ENCODE assay signal across 10 cellular contexts in the genomic region with DNA sequence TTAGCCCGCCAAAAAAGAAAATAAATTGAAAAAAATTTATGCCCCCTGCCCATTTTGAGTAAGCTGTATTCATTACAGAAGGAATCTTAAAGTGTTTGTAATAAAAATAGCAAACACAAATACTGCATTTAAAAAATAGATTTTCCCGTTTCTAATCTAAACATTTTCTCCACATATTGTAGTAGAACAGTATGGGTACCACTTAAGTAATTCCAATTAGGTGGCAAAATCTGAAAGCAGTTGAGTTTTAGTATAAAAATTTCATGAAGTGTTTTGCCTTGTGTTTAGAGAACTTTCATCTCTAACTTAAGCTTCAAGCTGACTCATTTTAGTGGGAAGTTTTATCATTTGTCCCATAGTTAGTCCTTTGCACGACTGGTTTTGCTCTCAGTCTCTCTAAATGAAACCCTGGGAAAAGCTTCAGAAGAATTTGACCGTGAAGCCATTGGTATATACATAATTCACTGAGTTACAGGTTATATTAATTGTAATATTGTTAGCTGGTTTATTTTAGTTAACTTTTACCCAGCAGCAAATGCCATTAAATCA.
DNase-seq lines count a peak whose midpoint lies in the region; ATAC-seq and TF ChIP-seq lines count a peak whose summit lies in the region.
"Had no signal": no experiment of that assay in that cellular context is flagged by ENCODE, and none has a peak within 500 bp of the region (broad histone marks: within the 10 kb centered on the region; RNA-seq: fewer than 3 reads in every experiment).

No MANE protein-coding gene starts in this region.

- DNase-seq in ELR (ENCODE audit: low read depth) = peak; percentile 52
- peak; percentile 43 for DNase-seq in NAMALWA (ENCODE audit: low spot score)
- no peak for DNase-seq in esophagus squamous epithelium (lab: John Stamatoyannopoulos, UW)
- DNase-seq in NOMO-1 treated with DMSO at 0.1 percent for 48 hours (lab: John Stamatoyannopoulos, UW; ENCODE audit: unreplicated experiment) = no peak
- DNase-seq: effector memory CD4-positive, alpha-beta T cell; NCI-H1694 treated with DMSO at 0.1 percent for 48 hours had no signal

- H3K4me1 ChIP-seq in esophagus squamous epithelium = peaks cover 4 to 42% (median 8%) of the 10 kb centered on the region in 3 donors
- no peaks in the 10 kb centered on the region for H3K4me1 ChIP-seq in skeletal muscle tissue (ENCODE audit: control insufficient read depth in 3 of 3, insufficient read depth in 3 of 3, low read length in 3 of 3)

- WGBS in esophagus squamous epithelium, 2 donors = 52 to 56% methylated on average over 4 of the region's 4 CpGs

- no peaks in the 10 kb centered on the region for H3K36me3 ChIP-seq in esophagus squamous epithelium
- no peaks in the 10 kb centered on the region for H3K36me3 ChIP-seq in skeletal muscle tissue (ENCODE audit: control insufficient read depth in 3 of 3, insufficient read depth in 3 of 3, low read length in 3 of 3)

- H3K9me3 ChIP-seq in esophagus squamous epithelium (no peaks in the 10 kb centered on the region), skeletal muscle tissue (ENCODE audit: control insufficient read depth in 3 of 3, low read length in 3 of 3) (no peaks in the 10 kb centered on the region)

- no peak overlapping the region for H3K9ac ChIP-seq in skeletal muscle tissue (ENCODE audit: low read depth in 1 of 3, low read length in 3 of 3)

- intact Hi-C loops in esophagus squamous epithelium (cut with DNase I) = no loop called here

- no peak for TF ChIP-seq POLR2A in esophagus squamous epithelium (IDR thresholded peaks at IDR 0.05)

- no peak for TF ChIP-seq CTCF in esophagus squamous epithelium (IDR thresholded peaks at IDR 0.05)

- ATAC-seq in HG02970 (IDR thresholded peaks at IDR 0.05; ENCODE audit: low FRiP score, unreplicated experiment) (no peak), GM18858 (IDR thresholded peaks at IDR 0.05; ENCODE audit: unreplicated experiment) (no peak), HG03521 (IDR thresholded peaks at IDR 0.05; ENCODE audit: unreplicated experiment) (no peak)

- H3K27me3 ChIP-seq in esophagus squamous epithelium (no peaks in the 10 kb centered on the region), skeletal muscle tissue (ENCODE audit: control insufficient read depth in 3 of 3, insufficient read depth in 3 of 3, low read length in 3 of 3) (no peaks in the 10 kb centered on the region)

- H3K27ac ChIP-seq in esophagus squamous epithelium = peak overlapping the region in 3 of 4 donors; percentile 41 to 86 (median 83)
- peak overlapping the region; percentile 13 for H3K27ac ChIP-seq in skeletal muscle tissue (ENCODE audit: low read depth, low read length)

- H3K4me3 ChIP-seq in esophagus squamous epithelium (no peak overlapping the region), skeletal muscle tissue (ENCODE audit: low read length in 3 of 3) (no peak overlapping the region)

Comparison
In these comparisons a context has a peak if more than half of its experiments do, and no peak if none do; other contexts are left out.
1. DNase-seq: peak in ELR (single experiment) and NAMALWA (single experiment); none in esophagus squamous epithelium (single experiment) and NOMO-1 treated with DMSO at 0.1 percent for 48 hours (single experiment).